16 cellular contexts compared by ENCODE assay signal in the genomic region with DNA sequence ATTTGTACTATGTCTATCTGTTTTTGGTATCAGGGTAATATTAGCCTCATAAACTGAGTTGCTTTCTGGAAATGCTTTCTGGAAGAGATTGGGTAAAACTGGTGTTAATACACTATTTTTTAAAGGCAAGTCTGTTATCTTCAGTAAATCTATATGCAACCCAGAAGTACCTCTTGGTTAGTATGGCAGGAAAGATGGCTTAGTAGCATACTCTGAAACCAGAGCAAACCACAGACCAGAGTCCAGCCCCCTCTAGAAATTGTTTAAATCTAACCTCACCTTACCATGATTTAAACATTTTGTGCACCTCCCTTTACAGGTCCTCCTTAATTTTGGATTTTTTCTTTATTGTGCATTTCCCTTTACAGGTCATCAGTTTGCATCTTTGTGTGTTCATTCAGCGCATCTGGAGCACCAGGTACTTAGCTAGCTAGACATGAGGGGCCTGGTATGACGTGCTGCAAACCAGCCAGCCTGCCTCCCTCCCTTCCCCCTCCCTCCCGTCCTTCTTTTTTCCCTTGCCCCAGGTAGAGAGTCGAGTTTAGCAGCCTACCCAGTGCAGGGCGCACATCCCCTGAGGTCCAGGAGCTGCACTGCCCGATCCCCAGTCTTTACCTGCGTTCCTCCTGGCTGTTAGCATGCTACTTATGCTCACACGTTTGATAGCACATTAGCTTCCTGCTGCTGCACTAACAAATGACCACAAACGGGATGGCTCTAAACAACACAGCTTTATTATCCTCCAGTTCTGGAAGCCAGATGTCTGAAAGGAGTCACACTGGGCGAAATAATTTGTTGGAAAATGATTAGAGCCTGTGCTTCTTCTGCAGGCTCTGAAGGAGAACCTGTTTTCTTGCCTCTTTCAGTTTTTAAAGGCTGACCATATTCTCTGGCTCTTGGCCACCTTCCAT.
"Had no signal": no experiment of that assay in that cellular context is flagged by ENCODE, and none has a peak within 500 bp of the region (broad histone marks: within the 10 kb centered on the region; RNA-seq: fewer than 3 reads in every experiment).

No MANE protein-coding gene starts in this region.

- H3K4me1 Mint-ChIP-seq: activated B cell treated with CpG ODN at 0.5 μM for 24 hours; activated CD4-positive, alpha-beta T cell treated with anti-CD3 and anti-CD28 coated beads, Interleukin-2, amount 10 ng/mL, durations not matched to agents 24 days and 14 days had no signal

- FAIRE-seq: pancreas, urothelium cell line had no signal

- H3K9me3 ChIP-seq: colonic mucosa, pancreas, stomach, thoracic aorta had no signal

- H3K27me3 ChIP-seq: colonic mucosa, pancreas, stomach had no signal

- H3K79me2 ChIP-seq: hepatocyte had no signal

- DNase-seq: activated B cell treated with CpG ODN at 0.5 μM for 24 hours; activated CD4-positive, alpha-beta T cell treated with anti-CD3 and anti-CD28 coated beads, Interleukin-2, amount 10 ng/mL, durations not matched to agents 24 days and 14 days; activated CD8-positive, alpha-beta memory T cell treated with anti-CD3 and anti-CD28 coated beads for 24 hours; activated naive CD4-positive, alpha-beta T cell treated with anti-CD3 and anti-CD28 coated beads for 36 hours; colonic mucosa; effector memory CD4-positive, alpha-beta T cell; kidney glomerular epithelial cell; pancreas; stimulated activated CD4-positive, alpha-beta T cell treated with anti-CD3 and anti-CD28 coated beads, Interleukin-4, amount 100 ng/mL, for 1 hour; stimulated activated CD8-positive, alpha-beta memory T cell treated with anti-CD3 and anti-CD28 coated beads, Interleukin-4, amount 100 ng/mL, for 48 hours; stomach had no signal

- H3K27ac Mint-ChIP-seq: activated B cell treated with CpG ODN at 0.5 μM for 24 hours; activated CD4-positive, alpha-beta T cell treated with anti-CD3 and anti-CD28 coated beads, Interleukin-2, amount 10 ng/mL, durations not matched to agents 24 days and 14 days; activated naive CD4-positive, alpha-beta T cell treated with anti-CD3 and anti-CD28 coated beads for 36 hours; activated T-helper 17 cell treated with anti-CD3 and anti-CD28 coated beads, Interleukin-2, amount 50 U/mL, for 72 hours had no signal

- ATAC-seq: activated T-helper 17 cell treated with anti-CD3 and anti-CD28 coated beads, Interleukin-2, amount 50 U/mL, for 72 hours; pancreas had no signal

- H3K27ac ChIP-seq: colonic mucosa, hepatocyte, pancreas, stomach, thoracic aorta had no signal

- H3K36me3 ChIP-seq: colonic mucosa, pancreas, stomach, thoracic aorta had no signal

- H3K4me3 ChIP-seq: colonic mucosa, hepatocyte, pancreas, stomach, thoracic aorta had no signal

- H2AFZ ChIP-seq: hepatocyte had no signal

- H3K4me1 ChIP-seq: colonic mucosa, pancreas, stomach had no signal

- H3K9me3 Mint-ChIP-seq: activated B cell treated with CpG ODN at 0.5 μM for 24 hours; activated CD4-positive, alpha-beta T cell treated with anti-CD3 and anti-CD28 coated beads, Interleukin-2, amount 10 ng/mL, durations not matched to agents 24 days and 14 days; activated naive CD4-positive, alpha-beta T cell treated with anti-CD3 and anti-CD28 coated beads for 36 hours; activated T-helper 17 cell treated with anti-CD3 and anti-CD28 coated beads, Interleukin-2, amount 50 U/mL, for 72 hours; neural crest cell had no signal

- H3K4me3 Mint-ChIP-seq: activated B cell treated with CpG ODN at 0.5 μM for 24 hours; activated CD4-positive, alpha-beta T cell treated with anti-CD3 and anti-CD28 coated beads, Interleukin-2, amount 10 ng/mL, durations not matched to agents 24 days and 14 days; activated naive CD4-positive, alpha-beta T cell treated with anti-CD3 and anti-CD28 coated beads for 36 hours; activated T-helper 17 cell treated with anti-CD3 and anti-CD28 coated beads, Interleukin-2, amount 50 U/mL, for 72 hours; neural crest cell had no signal

- H3K4me2 ChIP-seq: hepatocyte had no signal
